1 cellular context compared by ENCODE assay signal in genomic region chr16:16175296-16175695, GRCh38.
TF ChIP-seq lines count a peak whose summit lies in the region.

No MANE protein-coding gene starts in this region.

TF ChIP-seq in IMR-90, 13 proteins besides CTCF, POLR2A, EP300 and RAD21 (continued from another document):
- no peak for TF ChIP-seq CEBPB (IDR thresholded peaks at IDR 0.05; ENCODE audit: low read depth, low read length)
- no peak for TF ChIP-seq FOS (IDR thresholded peaks at IDR 0.05; ENCODE audit: low read depth, low read length)
- TF ChIP-seq USF2 (IDR thresholded peaks at IDR 0.05; ENCODE audit: low read depth, low read length) = no peak
- no peak for TF ChIP-seq RFX5 (IDR thresholded peaks at IDR 0.05; ENCODE audit: low read depth, low read length)
- no peak for TF ChIP-seq BHLHE40 (IDR thresholded peaks at IDR 0.05; ENCODE audit: low read depth, low read length)
- TF ChIP-seq RCOR1 (IDR thresholded peaks at IDR 0.05; ENCODE audit: insufficient replicate concordance, low read length) = no peak
- no peak for TF ChIP-seq MAFK (IDR thresholded peaks at IDR 0.05; ENCODE audit: low read depth, low read length)
- no peak for TF ChIP-seq SMC3 (IDR thresholded peaks at IDR 0.05; ENCODE audit: low read depth, low read length)
